Comparison of ENCODE assay signal across 1 cellular context in the genomic region with DNA sequence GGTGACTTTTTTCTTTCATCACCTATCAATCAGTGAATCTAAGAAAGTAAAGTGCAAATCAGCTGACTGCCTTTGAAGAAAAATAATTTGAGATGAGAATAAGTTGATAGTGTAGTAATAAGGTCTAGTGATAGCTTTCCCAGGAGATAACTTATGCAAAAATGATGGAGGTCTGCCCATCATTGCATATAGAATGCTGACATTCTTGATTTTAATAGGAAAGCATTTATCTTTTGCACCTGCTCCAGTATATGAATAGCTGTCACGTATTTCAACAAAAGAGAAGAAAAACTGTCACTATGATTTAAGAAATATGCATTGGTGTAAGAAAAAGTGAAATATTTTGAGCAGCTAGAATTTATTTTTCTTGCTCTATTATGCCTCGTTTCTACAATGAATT.
TF ChIP-seq lines count a peak whose summit lies in the region.

No MANE protein-coding gene starts in this region.

TF ChIP-seq in neural cell, 6 proteins besides CTCF, POLR2A, EP300 and RAD21 (continued from another document):
- TF ChIP-seq REST (IDR thresholded peaks at IDR 0.05; ENCODE audit: borderline replicate concordance), result peak; percentile 40
- no peak for TF ChIP-seq EZH2 (IDR thresholded peaks at IDR 0.05; ENCODE audit: borderline replicate concordance, insufficient read depth, low read length, poor library complexity, severe bottlenecking)
